ENCODE assay signal across 8 cellular contexts in the genomic region with DNA sequence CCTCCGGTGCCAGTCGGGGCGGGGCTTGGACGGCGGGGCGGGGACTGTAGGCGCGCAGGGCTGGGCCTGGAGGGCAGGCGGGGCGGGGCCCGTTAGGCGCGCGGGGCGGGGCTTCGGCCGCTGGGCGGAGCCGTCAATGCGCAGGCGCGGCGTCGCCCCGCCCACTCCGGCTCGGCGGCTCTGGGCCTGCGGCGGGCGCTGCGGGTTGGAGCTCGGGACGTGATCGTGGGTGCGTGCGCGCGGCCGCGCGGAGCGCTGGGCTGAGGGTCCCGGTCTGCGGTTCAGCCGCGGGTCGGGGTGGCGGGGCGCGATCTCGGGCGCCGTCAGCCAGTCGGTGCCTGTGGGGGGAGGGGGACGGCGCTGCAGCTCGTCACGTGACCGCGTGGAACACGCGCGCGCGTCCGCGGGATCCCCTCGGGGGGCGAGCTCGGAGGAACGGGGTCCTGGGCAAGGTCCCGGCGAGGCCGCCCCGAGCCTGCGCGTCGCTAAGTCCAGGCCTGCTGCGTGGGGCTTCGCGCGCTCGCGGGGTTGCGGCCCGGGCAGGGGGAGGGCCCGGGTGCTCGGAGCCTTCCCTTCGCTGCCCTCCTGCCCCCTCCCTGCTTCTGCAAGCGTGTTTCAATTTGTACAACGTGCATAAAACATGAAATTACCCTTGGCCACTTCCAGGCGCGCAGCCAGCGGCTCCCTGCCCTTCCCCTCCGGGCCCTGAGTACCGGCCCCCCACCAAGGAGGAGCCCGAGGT. TPM values are rescaled to one million over a fixed set of nuclear protein-coding genes. Genes with fewer than 3 reads are reported as not detected.
DNase-seq lines count a peak whose midpoint lies in the region; ATAC-seq and TF ChIP-seq lines count a peak whose summit lies in the region.

A gene (plus strand): TSS at position 164 of the 742 bp plus-strand sequence. CDS start 595 bp downstream, outside the sequence.

- H3K36me3 ChIP-seq in fibroblast of lung (ENCODE audit: control insufficient read depth, insufficient read depth, low read length) = no peaks in the 10 kb centered on the region

- H3K9ac ChIP-seq in fibroblast of lung (ENCODE audit: insufficient read depth, low read length) = peak within 1 kb of the TSS; percentile 61

- peak within 1 kb of the TSS; percentile 89 for H3K4me2 ChIP-seq in fibroblast of lung (ENCODE audit: extremely low read depth, insufficient read depth, low read length)

- ATAC-seq in GM21825 (IDR thresholded peaks at IDR 0.05; ENCODE audit: unreplicated experiment) = peak; percentile 84
- ATAC-seq in naive thymus-derived CD8-positive, alpha-beta T cell = peak; percentile 85 to 90
- ATAC-seq in stimulated activated naive B cell treated with anti-CD40 and anti-IgM and Interleukin-4, amounts not matched to agents 10 μg/mL and 1 μg/mL and 100 μg/mL, for 72 hours (replicated peaks) = peak; percentile 83 to 92

- DNase-seq in DMS79 treated with DMSO at 0.1 percent for 48 hours (lab: John Stamatoyannopoulos, UW) (peak; percentile 54), Kasumi-1 (lab: John Stamatoyannopoulos, UW) (peak; percentile 29 to 41), RPMI7951 (ENCODE audit: low read depth) (peak; percentile 80), fibroblast of lung (ENCODE audit: low read depth in 2 of 2) (peak; percentile 66 to 79)
- peak; percentile 87 to 89 for DNase-seq in activated T-helper 1 cell treated with anti-CD3 and anti-CD28 coated beads, Interleukin-2, amount 50 U/mL, for 16 hours (ENCODE audit: low read depth in 1 of 2, low spot score in 1 of 2)
- peak; percentile 81 to 98 (median 93) for DNase-seq in naive thymus-derived CD8-positive, alpha-beta T cell
- DNase-seq in stimulated activated naive B cell treated with anti-CD40 and anti-IgM and Interleukin-4, amounts not matched to agents 10 μg/mL and 1 μg/mL and 100 μg/mL, for 72 hours = peak; percentile 81

- peak within 1 kb of the TSS; percentile 48 for H3K27ac ChIP-seq in fibroblast of lung (ENCODE audit: insufficient read depth, low read length)

- H3K36me3 Mint-ChIP-seq in naive thymus-derived CD8-positive, alpha-beta T cell = no peaks in the 10 kb centered on the region
- peaks cover 20 to 34% of the 10 kb centered on the region in 2 donors for H3K36me3 Mint-ChIP-seq in stimulated activated naive B cell treated with anti-CD40 and anti-IgM and Interleukin-4, amounts not matched to agents 10 μg/mL and 1 μg/mL and 100 μg/mL, for 72 hours

- no peaks in the 10 kb centered on the region for H4K20me1 ChIP-seq in fibroblast of lung (ENCODE audit: control insufficient read depth, extremely low read depth, insufficient read depth, low read length)

- H3K27me3 ChIP-seq in fibroblast of lung (ENCODE audit: control insufficient read depth, insufficient read depth, low read length) = no peaks in the 10 kb centered on the region

- peaks cover 10 to 45% (median 28%) of the 10 kb centered on the region in 4 donors for H3K4me1 Mint-ChIP-seq in naive thymus-derived CD8-positive, alpha-beta T cell
- H3K4me1 Mint-ChIP-seq in stimulated activated naive B cell treated with anti-CD40 and anti-IgM and Interleukin-4, amounts not matched to agents 10 μg/mL and 1 μg/mL and 100 μg/mL, for 72 hours = peaks cover 42 to 55% of the 10 kb centered on the region in 2 donors

- no peak for TF ChIP-seq CTCF in fibroblast of lung (conservative IDR thresholded peaks at IDR 0.05 in 1 of 2, IDR thresholded peaks at IDR 0.05 in 1 of 2; ENCODE audit: low read depth in 1 of 2, low read length in 2 of 2)

- peak within 1 kb of the TSS; percentile 73 to 88 (median 82) for H3K4me3 Mint-ChIP-seq in naive thymus-derived CD8-positive, alpha-beta T cell
- peak within 1 kb of the TSS; percentile 85 to 86 for H3K4me3 Mint-ChIP-seq in stimulated activated naive B cell treated with anti-CD40 and anti-IgM and Interleukin-4, amounts not matched to agents 10 μg/mL and 1 μg/mL and 100 μg/mL, for 72 hours

- H3K27ac Mint-ChIP-seq in naive thymus-derived CD8-positive, alpha-beta T cell = peak within 1 kb of the TSS in 9 of 10 donors; percentile 38 to 91 (median 86)
- peak within 1 kb of the TSS; percentile 89 for H3K27ac Mint-ChIP-seq in stimulated activated naive B cell treated with anti-CD40 and anti-IgM and Interleukin-4, amounts not matched to agents 10 μg/mL and 1 μg/mL and 100 μg/mL, for 72 hours

- no peaks in the 10 kb centered on the region for H3K79me2 ChIP-seq in fibroblast of lung (ENCODE audit: control insufficient read depth, insufficient read depth, low read length)

- no peaks in the 10 kb centered on the region for H3K9me3 Mint-ChIP-seq in naive thymus-derived CD8-positive, alpha-beta T cell
- H3K9me3 Mint-ChIP-seq in stimulated activated naive B cell treated with anti-CD40 and anti-IgM and Interleukin-4, amounts not matched to agents 10 μg/mL and 1 μg/mL and 100 μg/mL, for 72 hours = peaks cover 3 to 8% of the 10 kb centered on the region in 2 donors

- POLR2A ChIA-PET in naive thymus-derived CD8-positive, alpha-beta T cell (lab: Charles Lee) = interaction anchor here (0.7 to 3.0 kb wide), 8 partner anchors 32 to 1113 kb away, joined by 3 to 44 read pairs (median 6); a partner anchor contains a TSS

- no peaks in the 10 kb centered on the region for H3K4me1 ChIP-seq in fibroblast of lung (ENCODE audit: control insufficient read depth, extremely low read depth, insufficient read depth, low read length)

- peak within 1 kb of the TSS; percentile 61 to 82 (median 62) for H3K4me3 ChIP-seq in fibroblast of lung (replicated peaks in 1 of 4; ENCODE audit: control extremely low read depth in 1 of 4, insufficient read depth in 1 of 4, low read depth in 3 of 4, low read length in 4 of 4)

- no peaks in the 10 kb centered on the region for H3K27me3 Mint-ChIP-seq in naive thymus-derived CD8-positive, alpha-beta T cell
- no peaks in the 10 kb centered on the region for H3K27me3 Mint-ChIP-seq in stimulated activated naive B cell treated with anti-CD40 and anti-IgM and Interleukin-4, amounts not matched to agents 10 μg/mL and 1 μg/mL and 100 μg/mL, for 72 hours

- H3K9me3 ChIP-seq in fibroblast of lung (ENCODE audit: control insufficient read depth, insufficient read depth, low read depth, low read length) = no peaks in the 10 kb centered on the region

- H2AFZ ChIP-seq in fibroblast of lung (ENCODE audit: low read length) = peak within 1 kb of the TSS; percentile 82

RNA-seq across cellular contexts. Expression of the gene that starts here (rescaled TPM):
- 5.6 and 15.4 TPM in 2 replicates for total RNA-seq in RPMI7951 (2014; rRNA removed; shearing (Covaris generic))
- total RNA-seq in fibroblast of lung = 20.8 and 28.4 TPM in 2 replicates
- 4.8 and 5.7 TPM in 2 replicates for polyA plus RNA-seq in fibroblast of lung
- polyA plus RNA-seq in fibroblast of lung (2012) = 11.1 and 12.6 TPM in 2 replicates
- polyA minus RNA-seq in fibroblast of lung (ENCODE audit: low replicate concordance) = 3.0 and 36.6 TPM in 2 replicates
- 10 to 100 TPM; 47.6 to 51.6 TPM for total RNA-seq in naive thymus-derived CD8-positive, alpha-beta T cell
- 1 to 10 TPM; 1.5 to 6.8 (median 2.7) TPM for polyA plus RNA-seq in naive thymus-derived CD8-positive, alpha-beta T cell

Comparison
In these comparisons a context has a peak if more than half of its experiments do, and no peak if none do; other contexts are left out.
1. Peak in every context shown above with its lines: DNase-seq, ATAC-seq, H3K4me3 ChIP-seq and H3K27ac ChIP-seq.
2. DNase-seq: peak in every context shown above with its lines; median percentile 93 in naive thymus-derived CD8-positive, alpha-beta T cell; 88 in activated T-helper 1 cell treated with anti-CD3 and anti-CD28 coated beads, Interleukin-2, amount 50 U/mL, for 16 hours; 81 in stimulated activated naive B cell treated with anti-CD40 and anti-IgM and Interleukin-4, amounts not matched to agents 10 μg/mL and 1 μg/mL and 100 μg/mL, for 72 hours; 80 in RPMI7951; 72 in fibroblast of lung; 54 in DMS79 treated with DMSO at 0.1 percent for 48 hours; 35 in Kasumi-1.